Comparison of ENCODE assay signal across 21 cellular contexts in the genomic region with DNA sequence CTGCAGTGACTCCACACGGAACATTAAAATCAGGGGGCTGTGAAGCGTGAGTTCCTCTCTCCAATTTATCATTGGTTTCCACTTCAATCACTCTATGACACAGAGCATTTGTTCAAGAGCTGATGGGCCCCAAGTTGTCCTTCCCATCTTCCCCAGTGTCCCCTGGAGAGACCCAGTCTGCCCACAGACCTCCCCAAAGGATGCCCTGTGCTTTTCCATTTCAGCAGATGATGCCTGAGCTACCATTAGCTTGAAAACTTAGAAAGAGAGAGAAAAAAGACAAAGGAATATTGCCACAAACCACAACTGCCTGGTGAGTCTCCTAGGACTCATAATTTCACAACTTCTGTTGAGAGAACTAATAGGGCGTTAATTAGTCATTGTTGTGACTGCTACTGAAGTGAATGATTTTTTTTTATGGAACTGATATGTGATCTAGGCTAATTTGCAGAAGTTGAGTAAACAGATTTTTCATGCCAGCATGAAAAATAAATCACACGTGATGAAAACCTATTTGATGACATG.
DNase-seq lines count a peak whose midpoint lies in the region; TF ChIP-seq lines count a peak whose summit lies in the region.
"Had no signal": no experiment of that assay in that cellular context is flagged by ENCODE, and none has a peak within 500 bp of the region (broad histone marks: within the 10 kb centered on the region; RNA-seq: fewer than 3 reads in every experiment).

No MANE protein-coding gene starts in this region.

- no peak overlapping the region for H3K4me3 ChIP-seq in astrocyte of the cerebellum (ENCODE audit: low read depth, low read length)
- H3K4me3 ChIP-seq: SJCRH30, smooth muscle cell, tibial artery had no signal

- in situ Hi-C loops in astrocyte of the cerebellum (cut with HindIII; ENCODE audit: low sequenced_read_pairs): no loop called here

- peak; percentile 19 for DNase-seq in AG20443 (ENCODE audit: low spot score)
- peak; percentile 22 for DNase-seq in HPDE6-E6E7 (ENCODE audit: extremely low spot score)
- DNase-seq in astrocyte of the cerebellum (ENCODE audit: low read depth): peak; percentile 33
- peak; percentile 70 for DNase-seq in kidney glomerular epithelial cell (lab: John Stamatoyannopoulos, UW)
- DNase-seq in activated CD4-positive, alpha-beta T cell treated with anti-CD3 and anti-CD28 coated beads for 1 hour: no peak
- DNase-seq in stimulated activated CD4-positive, alpha-beta T cell treated with anti-CD3 and anti-CD28 coated beads, Interleukin-15, amount 100 ng/mL, for 24 hours: no peak
- no peak for DNase-seq in putamen (ENCODE audit: low spot score)
- DNase-seq in DMS53 (lab: John Stamatoyannopoulos, UW): no peak
- DNase-seq: activated CD4-positive, alpha-beta T cell treated with anti-CD3 and anti-CD28 coated beads, Interleukin-2, amount 50 U/mL, for 4 hours; activated CD8-positive, alpha-beta memory T cell treated with anti-CD3 and anti-CD28 coated beads, Interleukin-2, amount 50 U/mL, for 4 hours; activated naive CD4-positive, alpha-beta T cell treated with anti-CD3 and anti-CD28 coated beads for 36 hours; anterior cingulate cortex; Caco-2; central memory CD4-positive, alpha-beta T cell; IMR-90; NCI-H1105; NCI-H187 treated with DMSO at 0.1 percent for 48 hours; NCI-H526; SJCRH30; tibial artery had no signal

- TF ChIP-seq CTCF in astrocyte of the cerebellum (IDR thresholded peaks at IDR 0.05; ENCODE audit: low read depth, low read length, missing control alignments): no peak

Comparison
In these comparisons a context has a peak if more than half of its experiments do, and no peak if none do; other contexts are left out.
1. DNase-seq: peak in AG20443 (single experiment), HPDE6-E6E7 (single experiment), astrocyte of the cerebellum (single experiment) and kidney glomerular epithelial cell (single experiment); none in activated CD4-positive, alpha-beta T cell treated with anti-CD3 and anti-CD28 coated beads for 1 hour (single experiment), stimulated activated CD4-positive, alpha-beta T cell treated with anti-CD3 and anti-CD28 coated beads, Interleukin-15, amount 100 ng/mL, for 24 hours (single experiment), putamen (single experiment) and DMS53 (single experiment).